Comparison of ENCODE assay signal across 5 cellular contexts in the genomic region with DNA sequence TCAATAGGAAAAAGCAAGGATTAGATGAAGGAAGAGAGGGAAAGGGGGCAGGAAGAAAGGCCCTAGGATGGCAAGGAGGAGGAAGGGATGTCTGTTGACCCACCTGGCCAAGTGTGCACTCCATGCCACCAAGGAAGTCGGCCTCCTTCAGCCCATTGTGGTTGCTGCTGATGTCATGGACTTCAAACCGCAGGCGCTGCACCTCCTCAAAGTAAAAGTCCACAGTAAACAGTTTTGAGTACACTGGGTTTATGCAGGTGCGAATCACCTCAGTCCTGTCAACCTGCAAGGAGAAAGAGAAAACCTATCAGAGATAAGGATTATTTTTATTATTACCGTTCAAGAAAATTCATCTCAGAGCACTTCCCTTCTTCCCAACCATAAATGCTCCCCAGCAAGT.
"Had no signal": no experiment of that assay in that cellular context is flagged by ENCODE, and none has a peak within 500 bp of the region (broad histone marks: within the 10 kb centered on the region; RNA-seq: fewer than 3 reads in every experiment).

No MANE protein-coding gene starts in this region.

- ATAC-seq: GM23338, K562 had no signal

- DNase-seq: H9, HCEC 1CT, IMR-90 had no signal

- H3K4me2 ChIP-seq: GM23338 had no signal

- H3K4me3 ChIP-seq: GM23338, K562 had no signal
